8 cellular contexts compared by ENCODE assay signal in genomic region chr4:82561745-82562552, GRCh38. TPM values are rescaled to one million over a fixed set of nuclear protein-coding genes. Genes with fewer than 3 reads are reported as not detected.
DNase-seq lines count a peak whose midpoint lies in the region; ATAC-seq and TF ChIP-seq lines count a peak whose summit lies in the region.

Gene TMEM150C (minus strand): TSS chr4:82561988. CDS start chr4:82504657, 57,331 bp downstream.

- no peak within 1 kb of the TSS for H3K4ac ChIP-seq in trophoblast cell (ENCODE audit: low read depth, low read length)

- H3K9me3 Mint-ChIP-seq in activated T-helper 1 cell treated with anti-CD3 and anti-CD28 coated beads, Interleukin-12 subunit alpha, Interleukin-12 subunit beta, Interleukin-2, Interleukin-4 antibody, amounts not matched to agents 30 ng/mL and 10 ng/mL and 1 ng/mL, durations not matched to agents 14 hours and 24 hours and 36 hours: no peaks in the 10 kb centered on the region

- H3K36me3 Mint-ChIP-seq in activated T-helper 1 cell treated with anti-CD3 and anti-CD28 coated beads, Interleukin-12 subunit alpha, Interleukin-12 subunit beta, Interleukin-2, Interleukin-4 antibody, amounts not matched to agents 30 ng/mL and 10 ng/mL and 1 ng/mL, durations not matched to agents 14 hours and 24 hours and 36 hours (ENCODE audit: low read depth): no peaks in the 10 kb centered on the region

- H2BK120ac ChIP-seq in trophoblast cell (ENCODE audit: insufficient read depth, low read length, poor library complexity): no peak within 1 kb of the TSS

- H3K36me3 ChIP-seq in HUES6 (ENCODE audit: control insufficient read depth, insufficient read depth, low read length) (no peaks in the 10 kb centered on the region), heart right ventricle (no peaks in the 10 kb centered on the region), trophoblast cell (ENCODE audit: control insufficient read depth in 1 of 2, insufficient read depth in 2 of 2, low read length in 2 of 2) (no peaks in the 10 kb centered on the region)

- H2AK5ac ChIP-seq in trophoblast cell (ENCODE audit: low read length): no peak within 1 kb of the TSS

- in situ Hi-C loops in Caki2 (cut with HindIII; ENCODE audit: low pct_unique_long_range_greater_than_20kb, low sequenced_read_pairs): no loop called here

- H4K12ac ChIP-seq in trophoblast cell (ENCODE audit: low read depth, low read length): no peak within 1 kb of the TSS

- peak within 1 kb of the TSS; percentile 13 for H3K27ac Mint-ChIP-seq in activated T-helper 1 cell treated with anti-CD3 and anti-CD28 coated beads, Interleukin-12 subunit alpha, Interleukin-12 subunit beta, Interleukin-2, Interleukin-4 antibody, amounts not matched to agents 30 ng/mL and 10 ng/mL and 1 ng/mL, durations not matched to agents 14 hours and 24 hours and 36 hours

- H4K8ac ChIP-seq in trophoblast cell (ENCODE audit: low read depth, low read length): peak within 1 kb of the TSS; percentile 34

- ATAC-seq in heart right ventricle: peak; percentile 76 to 92 (median 85)
- no peak for ATAC-seq in GM19397 (IDR thresholded peaks at IDR 0.05; ENCODE audit: unreplicated experiment)
- ATAC-seq in HG02610 (IDR thresholded peaks at IDR 0.05; ENCODE audit: unreplicated experiment): no peak

- WGBS in heart right ventricle, 2 donors: 3% methylated on average over 64 to 67 of the region's 67 CpGs
- WGBS in trophoblast cell (ENCODE audit: extremely low coverage, insufficient coverage, insufficient read length): no CpG with 5 or more reads among the region's 67 CpGs

- H3K4me1 ChIP-seq in HUES6 (ENCODE audit: control insufficient read depth, insufficient read depth, low read length) (peaks cover 9% of the 10 kb centered on the region; the same call in 1 of the 2 replicates), heart right ventricle (peaks cover 0 to 26% (median 11%) of the 10 kb centered on the region in 9 donors), trophoblast cell (ENCODE audit: control insufficient read depth in 1 of 2, insufficient read depth in 2 of 2, low read length in 2 of 2) (peaks cover 0 to 2% of the 10 kb centered on the region in 2 experiments)

- peak within 1 kb of the TSS; percentile 77 for H3K4me3 Mint-ChIP-seq in activated T-helper 1 cell treated with anti-CD3 and anti-CD28 coated beads, Interleukin-12 subunit alpha, Interleukin-12 subunit beta, Interleukin-2, Interleukin-4 antibody, amounts not matched to agents 30 ng/mL and 10 ng/mL and 1 ng/mL, durations not matched to agents 14 hours and 24 hours and 36 hours

- peaks cover 6% of the 10 kb centered on the region for H3K4me1 Mint-ChIP-seq in activated T-helper 1 cell treated with anti-CD3 and anti-CD28 coated beads, Interleukin-12 subunit alpha, Interleukin-12 subunit beta, Interleukin-2, Interleukin-4 antibody, amounts not matched to agents 30 ng/mL and 10 ng/mL and 1 ng/mL, durations not matched to agents 14 hours and 24 hours and 36 hours (ENCODE audit: low read depth)

- H3K9ac ChIP-seq in HUES6 (ENCODE audit: low read length) (peak within 1 kb of the TSS; percentile 61), trophoblast cell (ENCODE audit: low read length) (peak within 1 kb of the TSS; percentile 65)

- no peak within 1 kb of the TSS for H3K23ac ChIP-seq in trophoblast cell (ENCODE audit: low read length)

- H2BK12ac ChIP-seq in trophoblast cell (ENCODE audit: low read length): no peak within 1 kb of the TSS

- no peaks in the 10 kb centered on the region for H3K79me1 ChIP-seq in trophoblast cell (ENCODE audit: low read length)

- H3K9me3 ChIP-seq in HUES6 (ENCODE audit: control insufficient read depth, insufficient read depth, low read depth, low read length) (no peaks in the 10 kb centered on the region), heart right ventricle (no peaks in the 10 kb centered on the region), trophoblast cell (ENCODE audit: insufficient read depth, low read depth, low read length) (peaks cover 2% of the 10 kb centered on the region)

- peak within 1 kb of the TSS; percentile 54 for H3K18ac ChIP-seq in trophoblast cell (ENCODE audit: low read length)

- peak within 1 kb of the TSS; percentile 93 for H2AFZ ChIP-seq in trophoblast cell (ENCODE audit: insufficient read depth, low read length, poor library complexity)

- H3K27me3 ChIP-seq in HUES6 (ENCODE audit: control insufficient read depth, insufficient read depth, low read length) (peaks cover 22% of the 10 kb centered on the region), heart right ventricle (peaks cover 0 to 41% (median 0%) of the 10 kb centered on the region in 7 donors), trophoblast cell (ENCODE audit: insufficient read depth, low read length) (no peaks in the 10 kb centered on the region)

- no peak within 1 kb of the TSS for H2BK5ac ChIP-seq in trophoblast cell (ENCODE audit: low read depth, low read length, poor library complexity)

- H3K79me2 ChIP-seq in trophoblast cell (ENCODE audit: control insufficient read depth, insufficient read depth, low read length, poor library complexity): no peaks in the 10 kb centered on the region

- peak within 1 kb of the TSS; percentile 95 for H3K4me2 ChIP-seq in trophoblast cell (ENCODE audit: low read length)

- H3K27ac ChIP-seq in HUES6 (ENCODE audit: low read depth, low read length): no peak within 1 kb of the TSS
- H3K27ac ChIP-seq in heart right ventricle: peak within 1 kb of the TSS in 9 of 10 donors; percentile 65 to 85 (median 74)
- H3K27ac ChIP-seq in trophoblast cell (ENCODE audit: low read depth, low read length): no peak within 1 kb of the TSS

- DNase-seq in Caki2 (ENCODE audit: low read depth) (peak; percentile 10), heart right ventricle (peak; percentile 34 to 62), trophoblast cell (peak; percentile 32 to 55), HT-29 (ENCODE audit: low spot score) (no peak)
- no peak for DNase-seq in activated T-helper 1 cell treated with anti-CD3 and anti-CD28 coated beads, Interleukin-12 subunit alpha, Interleukin-12 subunit beta, Interleukin-2, Interleukin-4 antibody, amounts not matched to agents 30 ng/mL and 10 ng/mL and 1 ng/mL, durations not matched to agents 14 hours and 24 hours and 36 hours (ENCODE audit: low spot score)

- no peak within 1 kb of the TSS for H4K91ac ChIP-seq in trophoblast cell (ENCODE audit: low read depth, low read length)

- TF ChIP-seq CTCF in heart right ventricle (IDR thresholded peaks at IDR 0.05): peak in 7 of 9 donors; percentile 5 to 51 (median 24)

- H3K27me3 Mint-ChIP-seq in activated T-helper 1 cell treated with anti-CD3 and anti-CD28 coated beads, Interleukin-12 subunit alpha, Interleukin-12 subunit beta, Interleukin-2, Interleukin-4 antibody, amounts not matched to agents 30 ng/mL and 10 ng/mL and 1 ng/mL, durations not matched to agents 14 hours and 24 hours and 36 hours (ENCODE audit: insufficient read depth): peaks cover 64% of the 10 kb centered on the region

- intact Hi-C loops in activated T-helper 1 cell treated with anti-CD3 and anti-CD28 coated beads, Interleukin-12 subunit alpha, Interleukin-12 subunit beta, Interleukin-2, Interleukin-4 antibody, amounts not matched to agents 30 ng/mL and 10 ng/mL and 1 ng/mL, durations not matched to agents 14 hours and 24 hours and 36 hours (cut with micrococcal nuclease): no loop called here
- intact Hi-C loops in heart right ventricle (cut with DNase I): loop anchor here in 1 of 10 donors (2.0 to 10.0 kb wide), 2 partner anchors 63 to 97 kb away; no protein-coding TSS in a partner anchor

- peak within 1 kb of the TSS; percentile 66 for H3K14ac ChIP-seq in trophoblast cell (ENCODE audit: low read length)

- H3K4me3 ChIP-seq in HUES6 (ENCODE audit: low read depth, low read length): peak within 1 kb of the TSS; percentile 67
- peak within 1 kb of the TSS; percentile 62 to 91 (median 72) for H3K4me3 ChIP-seq in heart right ventricle
- peak within 1 kb of the TSS; percentile 91 for H3K4me3 ChIP-seq in trophoblast cell (ENCODE audit: low read depth, low read length)

RNA-seq across cellular contexts. Expression of gene TMEM150C, which starts in this region (rescaled TPM):
- 0.14 and 0.20 TPM in 2 replicates for total RNA-seq in Caki2 (2014; rRNA removed; shearing (Covaris generic); ENCODE audit: low replicate concordance)
- not detected in 2 replicates for total RNA-seq in activated T-helper 1 cell treated with anti-CD3 and anti-CD28 coated beads, Interleukin-12 subunit alpha, Interleukin-12 subunit beta, Interleukin-2, Interleukin-4 antibody, amounts not matched to agents 30 ng/mL and 10 ng/mL and 1 ng/mL, durations not matched to agents 14 hours and 24 hours and 36 hours
- 10 to 100 TPM in 8 of 10 donors, 1 to 10 TPM in 2; 8.5 to 22.7 (median 12.6) TPM for total RNA-seq in heart right ventricle
- polyA plus RNA-seq in heart right ventricle: 10 to 100 TPM in 1 of 2 donors, 1 to 10 TPM in 1; 6.5 to 19.0 TPM
- polyA plus RNA-seq in trophoblast cell (2013): 1.5 and 1.7 TPM in 2 replicates
- total RNA-seq in HT-29 (2014; rRNA removed; shearing (Covaris generic)): not detected in 2 replicates

Comparison
In these comparisons a context has a peak if more than half of its experiments do, and no peak if none do; other contexts are left out.
1. Peak in DNase-seq in Caki2; RNA of the gene not detected or under 1 TPM.
2. DNase-seq: peak in heart right ventricle (2 of 2) and trophoblast cell (2 of 2); none in activated T-helper 1 cell treated with anti-CD3 and anti-CD28 coated beads, Interleukin-12 subunit alpha, Interleukin-12 subunit beta, Interleukin-2, Interleukin-4 antibody, amounts not matched to agents 30 ng/mL and 10 ng/mL and 1 ng/mL, durations not matched to agents 14 hours and 24 hours and 36 hours (single experiment) and HT-29 (single experiment).
3. H3K27ac ChIP-seq: peak in heart right ventricle (9 of 10); none in HUES6 (single experiment) and trophoblast cell (single experiment).
4. ATAC-seq: peak in heart right ventricle (8 of 8); none in GM19397 (single experiment) and HG02610 (single experiment).
5. Peak in every context shown above with its lines, with median percentiles within 50 percentile points of each other: H3K4me3 ChIP-seq.